ENCODE assay signal across 9 cellular contexts in genomic region chr1:181038399-181038873, GRCh38. TPM values are rescaled to one million over a fixed set of nuclear protein-coding genes. Genes with fewer than 3 reads are reported as not detected.
DNase-seq lines count a peak whose midpoint lies in the region; ATAC-seq and TF ChIP-seq lines count a peak whose summit lies in the region.
"Had no signal": no experiment of that assay in that cellular context is flagged by ENCODE, and none has a peak within 500 bp of the region (broad histone marks: within the 10 kb centered on the region; RNA-seq: fewer than 3 reads in every experiment).

No MANE protein-coding gene starts in this region.

- H3K27ac ChIP-seq in adrenal gland (no peak overlapping the region), right cardiac atrium (ENCODE audit: low read length) (no peak overlapping the region)
- H3K27ac ChIP-seq: SK-N-MC had no signal

- H3K4me1 ChIP-seq in adrenal gland (replicated peaks in 1 of 2) (peaks cover 11 to 41% of the 10 kb centered on the region in 2 donors), right cardiac atrium (ENCODE audit: control insufficient read depth, insufficient read depth, low read length) (peaks cover 9% of the 10 kb centered on the region)

- ATAC-seq in GM21723 (IDR thresholded peaks at IDR 0.05; ENCODE audit: unreplicated experiment) (peak; percentile 43), right cardiac atrium (peak; percentile 58 to 69)

- intact Hi-C loops in adrenal gland (cut with DNase I) (loop anchor here in 1 of 2 donors (10.0 kb wide), 1 partner anchor 106 kb away; no protein-coding TSS in a partner anchor), right cardiac atrium (cut with DNase I) (loop anchor here in 3 of 4 donors (2.0 to 10.0 kb wide), 4 partner anchors 46 to 104 kb away; partner anchors contain the start of gene IER5 (in 1 of the 3)), posterior vena cava (cut with DNase I) (loop anchor here in 1 of 2 donors (10.0 kb wide), 1 partner anchor 106 kb away; no protein-coding TSS in a partner anchor)

- TF ChIP-seq CTCF in adrenal gland (IDR thresholded peaks at IDR 0.05): peak in 5 of 6 experiments; percentile 37 to 71 (median 57)

- H3K9me3 ChIP-seq in adrenal gland (replicated peaks in 1 of 3) (no peaks in the 10 kb centered on the region), right cardiac atrium (ENCODE audit: control insufficient read depth, low read length) (no peaks in the 10 kb centered on the region)

- TF ChIP-seq POLR2A in adrenal gland (IDR thresholded peaks at IDR 0.05): no peak

- no peak overlapping the region for H3K4me3 ChIP-seq in adrenal gland
- H3K4me3 ChIP-seq in right cardiac atrium (ENCODE audit: low read length): no peak overlapping the region
- H3K4me3 ChIP-seq: SK-N-MC had no signal

- DNase-seq in Caki2 (ENCODE audit: low read depth): peak; percentile 64
- DNase-seq in NCI-H128 (lab: John Stamatoyannopoulos, UW; ENCODE audit: unreplicated experiment): peak; percentile 33
- DNase-seq in SW480 (ENCODE audit: low spot score): peak; percentile 66
- DNase-seq in adrenal gland: peak; percentile 31 to 74 (median 43)
- DNase-seq in right cardiac atrium: peak in 1 of 3 donors; percentile 36
- peak; percentile 42 for DNase-seq in stimulated activated CD4-positive, alpha-beta T cell treated with anti-CD3 and anti-CD28 coated beads, Interleukin-12 subunit alpha, Interleukin-12 subunit beta, amount 100 ng/mL, for 4 hours
- DNase-seq in posterior vena cava (ENCODE audit: low spot score): no peak

- WGBS in adrenal gland, 4 donors: 81 to 93% (median 89%) methylated on average over 3 to 5 of the region's 5 CpGs
- WGBS in right cardiac atrium: 85% methylated on average over 5 of the region's 5 CpGs

- H3K27me3 ChIP-seq in adrenal gland: no peaks in the 10 kb centered on the region
- no peaks in the 10 kb centered on the region for H3K27me3 ChIP-seq in right cardiac atrium (ENCODE audit: control insufficient read depth, insufficient read depth)

- H3K36me3 ChIP-seq in adrenal gland (replicated peaks in 1 of 2): no peaks in the 10 kb centered on the region

- in situ Hi-C loops in Caki2 (cut with HindIII; ENCODE audit: low pct_unique_long_range_greater_than_20kb, low sequenced_read_pairs): no loop called here

RNA-seq across cellular contexts. Expression of gene MR1, which starts 4.7 kb away (rescaled TPM):
- 6.1 and 13.3 TPM in 2 replicates for total RNA-seq in Caki2 (2014; rRNA removed; shearing (Covaris generic); ENCODE audit: low replicate concordance)
- total RNA-seq in adrenal gland (10 to 100 TPM; 15.0 to 36.1 (median 29.3) TPM), right cardiac atrium (10 to 100 TPM in 3 of 4 donors, 1 to 10 TPM in 1; 9.0 to 16.1 (median 12.2) TPM), posterior vena cava (10 to 100 TPM; 13.9 to 21.9 TPM)
- polyA plus RNA-seq in adrenal gland (10 to 100 TPM in 1 of 3 donors, 1 to 10 TPM in 2; 3.9 to 26.4 (median 4.9) TPM), right cardiac atrium (3.0 TPM)

RNA-seq across cellular contexts. Expression of gene STX6, which starts 15.8 kb away (rescaled TPM):
- total RNA-seq in Caki2 (2014; rRNA removed; shearing (Covaris generic); ENCODE audit: low replicate concordance): 18.7 and 19.4 TPM in 2 replicates
- total RNA-seq in adrenal gland (10 to 100 TPM in 7 of 8 donors, 1 to 10 TPM in 1; 9.1 to 25.9 (median 16.6) TPM), right cardiac atrium (10 to 100 TPM in 3 of 4 donors, 1 to 10 TPM in 1; 9.5 to 13.0 (median 11.3) TPM), posterior vena cava (10 to 100 TPM; 12.8 to 15.9 TPM)
- polyA plus RNA-seq in adrenal gland (10 to 100 TPM in 1 of 3 donors, 1 to 10 TPM in 2; 5.3 to 12.5 (median 9.2) TPM), right cardiac atrium (5.3 TPM)

RNA-seq across cellular contexts. Expression of gene IER5, which starts 50.1 kb away (rescaled TPM):
- total RNA-seq in Caki2 (2014; rRNA removed; shearing (Covaris generic); ENCODE audit: low replicate concordance): 12.5 and 15.1 TPM in 2 replicates
- 10 to 100 TPM in 5 of 8 donors, 1 to 10 TPM in 3; 6.0 to 19.2 (median 10.9) TPM for total RNA-seq in adrenal gland
- polyA plus RNA-seq in adrenal gland: 1 to 10 TPM; 2.0 to 8.1 (median 7.5) TPM
- 10 to 100 TPM; 21.9 to 32.6 (median 28.2) TPM for total RNA-seq in right cardiac atrium
- polyA plus RNA-seq in right cardiac atrium: 63.8 TPM
- total RNA-seq in posterior vena cava: 10 to 100 TPM; 12.0 to 27.3 TPM
